8 cellular contexts compared by ENCODE assay signal in genomic region chr19:54168174-54168917, GRCh38. TPM values are rescaled to one million over a fixed set of nuclear protein-coding genes. Genes with fewer than 3 reads are reported as not detected.
A peak's percentile ranks its signal among the peaks of the same experiment; 100 is the strongest.
DNase-seq lines count a peak whose midpoint lies in the region; ATAC-seq and TF ChIP-seq lines count a peak whose summit lies in the region.

No MANE protein-coding gene starts in this region.

- H3K9ac ChIP-seq in adipocyte (ENCODE audit: low read length) = no peak overlapping the region

- H3K9me3 ChIP-seq in T-helper 17 cell (ENCODE audit: control insufficient read depth, low read length, poor library complexity, severe bottlenecking) = no peaks in the 10 kb centered on the region
- no peaks in the 10 kb centered on the region for H3K9me3 ChIP-seq in adipocyte (ENCODE audit: control insufficient read depth, low read length)

- intact Hi-C loops in left cardiac atrium (cut with DNase I) = loop anchor here (1.0 to 5.0 kb wide), 2 partner anchors 63 to 64 kb away; no protein-coding TSS in a partner anchor
- intact Hi-C loops in sciatic nerve (cut with DNase I) = no loop called here

- no peaks in the 10 kb centered on the region for H3K4me1 ChIP-seq in adipocyte (ENCODE audit: control insufficient read depth, insufficient read depth, low read length)

- H3K27me3 ChIP-seq in adipocyte (replicated peaks; ENCODE audit: control insufficient read depth, insufficient read depth, low read length) = peaks cover 18% of the 10 kb centered on the region

- H3K4me3 ChIP-seq in AG09309 (ENCODE audit: control insufficient read depth, low read depth, low read length) = no peak overlapping the region
- no peak overlapping the region for H3K4me3 ChIP-seq in adipocyte (ENCODE audit: low read length)

- TF ChIP-seq CTCF in AG09309 (IDR thresholded peaks at IDR 0.05; ENCODE audit: control insufficient read depth, insufficient read depth, low read depth, low read length, missing control alignments) (peak; percentile 96), GM20000 (IDR thresholded peaks at IDR 0.05; ENCODE audit: extremely low read depth, missing control alignments) (peak; percentile 81)

- ATAC-seq in T-helper 17 cell (peak; percentile 82), left cardiac atrium (peak; percentile 83 to 91), sciatic nerve (peak; percentile 88), HG03095 (IDR thresholded peaks at IDR 0.05; ENCODE audit: unreplicated experiment) (no peak)

- H3K36me3 ChIP-seq in adipocyte (ENCODE audit: control insufficient read depth, insufficient read depth, low read length, severe bottlenecking) = no peaks in the 10 kb centered on the region

- H3K4me1 Mint-ChIP-seq in T-helper 17 cell = peaks cover 12% of the 10 kb centered on the region

- no peaks in the 10 kb centered on the region for H3K27me3 Mint-ChIP-seq in T-helper 17 cell

- peak overlapping the region; percentile 61 for H3K27ac Mint-ChIP-seq in T-helper 17 cell

- H3K36me3 Mint-ChIP-seq in T-helper 17 cell (ENCODE audit: low read depth) = no peaks in the 10 kb centered on the region

- DNase-seq in AG09309 (ENCODE audit: low read depth) (no peak), GM20000 (ENCODE audit: low spot score) (peak; percentile 90), NCI-H187 (lab: John Stamatoyannopoulos, UW) (peak; percentile 66 to 80), T-helper 17 cell (peak; percentile 78 to 89 (median 86)), adipocyte (ENCODE audit: low read depth) (peak; percentile 97), left cardiac atrium (peak; percentile 92), sciatic nerve (ENCODE audit: low spot score) (peak; percentile 97)

- H3K4me3 Mint-ChIP-seq in T-helper 17 cell = peak overlapping the region; percentile 47

RNA-seq across cellular contexts. Expression of gene TMC4, which starts 4.6 kb away (rescaled TPM):
- total RNA-seq in T-helper 17 cell (1 to 10 TPM; 1.3 to 3.1 TPM), left cardiac atrium (1 to 10 TPM in 1 of 2 donors, under 1 TPM in 1; 0.38 to 1.1 TPM), sciatic nerve (2.9 TPM)

RNA-seq across cellular contexts. Expression of gene LENG1, which starts 8.8 kb away (rescaled TPM):
- 1 to 10 TPM; 8.0 to 9.0 TPM for total RNA-seq in T-helper 17 cell
- 1 to 10 TPM; 7.0 to 7.2 TPM for total RNA-seq in left cardiac atrium
- total RNA-seq in sciatic nerve = 6.3 TPM

RNA-seq across cellular contexts. Expression of gene MBOAT7, which starts 21.0 kb away (rescaled TPM):
- total RNA-seq in T-helper 17 cell (10 to 100 TPM; 18.4 to 24.5 TPM), left cardiac atrium (10 to 100 TPM; 21.6 to 21.7 TPM), sciatic nerve (56.0 TPM)

RNA-seq across cellular contexts. Expression of gene TSEN34, which starts 22.8 kb away (rescaled TPM):
- total RNA-seq in T-helper 17 cell (1 to 10 TPM; 8.1 to 8.9 TPM), left cardiac atrium (10 to 100 TPM; 17.4 to 20.5 TPM), sciatic nerve (24.3 TPM)

RNA-seq across cellular contexts. Expression of gene CNOT3, which starts 30.8 kb away (rescaled TPM):
- total RNA-seq in T-helper 17 cell (10 to 100 TPM; 44.5 to 45.4 TPM), left cardiac atrium (10 to 100 TPM; 18.9 to 21.4 TPM), sciatic nerve (38.1 TPM)
